ENCODE assay signal across 9 cellular contexts in the genomic region with DNA sequence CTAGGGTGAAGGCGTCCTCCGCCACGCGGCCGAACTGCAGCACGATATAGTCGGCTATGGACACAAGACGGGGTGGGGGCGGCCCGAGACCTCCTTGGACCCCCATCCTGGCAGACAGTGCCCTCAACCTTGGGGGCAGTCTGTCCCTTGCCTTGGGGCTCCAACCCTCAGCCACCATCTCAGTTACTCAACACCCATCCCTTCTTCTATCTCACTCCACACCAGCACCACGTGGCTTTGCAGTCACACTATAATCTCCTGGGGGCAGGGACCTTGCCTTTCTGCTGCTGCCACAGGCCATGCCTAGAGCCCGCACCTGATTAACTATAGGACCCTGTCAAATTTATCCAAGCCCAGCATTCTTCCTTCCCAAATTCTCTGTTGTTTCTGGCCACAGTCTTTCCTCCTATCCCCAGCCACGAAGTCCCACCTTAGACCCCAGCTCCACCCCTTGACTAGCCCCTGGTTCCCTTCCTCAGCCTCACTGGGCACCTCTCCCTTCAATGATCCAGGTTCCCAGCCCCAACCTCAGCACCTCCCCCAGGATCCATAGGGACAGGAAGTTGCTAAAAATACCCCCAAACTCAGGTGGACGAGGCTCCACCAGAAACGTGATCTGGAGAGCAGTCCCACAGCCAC. TPM values are rescaled to one million over a fixed set of nuclear protein-coding genes. Genes with fewer than 3 reads are reported as not detected.
DNase-seq lines count a peak whose midpoint lies in the region; ATAC-seq and TF ChIP-seq lines count a peak whose summit lies in the region.
"Had no signal": no experiment of that assay in that cellular context is flagged by ENCODE, and none has a peak within 500 bp of the region (broad histone marks: within the 10 kb centered on the region; RNA-seq: fewer than 3 reads in every experiment).

No MANE protein-coding gene starts in this region.

- H3K4me1 ChIP-seq in HUES48 (ENCODE audit: control insufficient read depth, insufficient read depth, low read length) (peaks cover 40% of the 10 kb centered on the region), skeletal muscle tissue (ENCODE audit: control insufficient read depth in 3 of 3, insufficient read depth in 3 of 3, low read length in 3 of 3) (peaks cover 31 to 62% (median 59%) of the 10 kb centered on the region in 3 donors)

- peaks cover 26% of the 10 kb centered on the region for H3K27me3 ChIP-seq in HUES48 (ENCODE audit: control insufficient read depth, insufficient read depth, low read length)
- H3K27me3 ChIP-seq in skeletal muscle tissue (ENCODE audit: control insufficient read depth in 3 of 3, insufficient read depth in 3 of 3, low read length in 3 of 3): peaks cover 0 to 9% (median 6%) of the 10 kb centered on the region in 3 donors

- DNase-seq in WTC11 (ENCODE audit: low spot score): peak; percentile 37
- DNase-seq in left ventricle myocardium superior: peak; percentile 52
- DNase-seq in KBM-7: no peak
- no peak for DNase-seq in midbrain (lab: John Stamatoyannopoulos, UW)
- no peak for DNase-seq in OCI-M2 (lab: John Stamatoyannopoulos, UW; ENCODE audit: unreplicated experiment)
- DNase-seq: NCI-H524 treated with DMSO at 0.1 percent for 48 hours had no signal

- no peak for TF ChIP-seq CTCF in WTC11 (IDR thresholded peaks at IDR 0.05)

- peak overlapping the region; percentile 83 for H3K27ac ChIP-seq in HUES48 (ENCODE audit: low read depth, low read length)
- peak overlapping the region; percentile 88 for H3K27ac ChIP-seq in skeletal muscle tissue (ENCODE audit: low read depth, low read length)

- no peak for ATAC-seq in WTC11
- no peak for ATAC-seq in left ventricle myocardium superior
- ATAC-seq in HG02884 (IDR thresholded peaks at IDR 0.05; ENCODE audit: unreplicated experiment): no peak

- H3K27ac Mint-ChIP-seq in WTC11: peak overlapping the region; percentile 55; the same call in 1 of the 2 replicates

- H3K4me1 Mint-ChIP-seq in WTC11: peaks cover 48% of the 10 kb centered on the region

- H3K4me3 Mint-ChIP-seq in WTC11: peak overlapping the region; percentile 72

- POLR2A ChIA-PET in WTC11 (lab: Charles Lee): interaction anchor here (1.0 to 5.3 kb wide), 10 partner anchors 9 to 239 kb away, joined by 3 to 54 read pairs (median 4); a partner anchor contains a TSS

- H3K9ac ChIP-seq in HUES48 (ENCODE audit: low read depth, low read length): peak overlapping the region; percentile 78
- peak overlapping the region in 2 of 3 donors; percentile 79 to 85 for H3K9ac ChIP-seq in skeletal muscle tissue (ENCODE audit: low read depth in 1 of 3, low read length in 3 of 3)

- intact Hi-C loops in left ventricle myocardium superior (cut with micrococcal nuclease): no loop called here

- H3K27me3 Mint-ChIP-seq in WTC11 (ENCODE audit: low read depth): peaks cover 23% of the 10 kb centered on the region

- in situ Hi-C loops in KBM-7 (cut with MboI; ENCODE audit: low pct_unique_long_range_greater_than_20kb, low sequenced_read_pairs): no loop called here

- no peaks in the 10 kb centered on the region for H3K9me3 Mint-ChIP-seq in WTC11

- no peaks in the 10 kb centered on the region for H3K9me3 ChIP-seq in HUES48 (ENCODE audit: control insufficient read depth, insufficient read depth, low read length)
- H3K9me3 ChIP-seq in skeletal muscle tissue (ENCODE audit: control insufficient read depth in 3 of 3, low read length in 3 of 3): no peaks in the 10 kb centered on the region

- no peaks in the 10 kb centered on the region for H3K36me3 Mint-ChIP-seq in WTC11

- H3K36me3 ChIP-seq in HUES48 (ENCODE audit: control insufficient read depth, insufficient read depth, low read length) (no peaks in the 10 kb centered on the region), skeletal muscle tissue (ENCODE audit: control insufficient read depth in 3 of 3, insufficient read depth in 3 of 3, low read length in 3 of 3) (no peaks in the 10 kb centered on the region)

- H3K4me3 ChIP-seq in HUES48 (ENCODE audit: low read depth, low read length) (peak overlapping the region; percentile 75), skeletal muscle tissue (ENCODE audit: low read length in 3 of 3) (peak overlapping the region in 2 of 3 donors; percentile 48 to 72)

- CTCF ChIA-PET in WTC11 (lab: Charles Lee): interaction anchor here (0.6 to 2.1 kb wide), 10 partner anchors 9 to 946 kb away, joined by 3 to 13 read pairs (median 6); a partner anchor contains a TSS

TF ChIP-seq in WTC11, 78 proteins besides CTCF, POLR2A, EP300 and RAD21:
- TF ChIP-seq NR3C1 (CRISPR knock-in tag; conservative IDR thresholded peaks at IDR 0.05; ENCODE audit: low read depth): no peak
- TF ChIP-seq, protein P1, sequence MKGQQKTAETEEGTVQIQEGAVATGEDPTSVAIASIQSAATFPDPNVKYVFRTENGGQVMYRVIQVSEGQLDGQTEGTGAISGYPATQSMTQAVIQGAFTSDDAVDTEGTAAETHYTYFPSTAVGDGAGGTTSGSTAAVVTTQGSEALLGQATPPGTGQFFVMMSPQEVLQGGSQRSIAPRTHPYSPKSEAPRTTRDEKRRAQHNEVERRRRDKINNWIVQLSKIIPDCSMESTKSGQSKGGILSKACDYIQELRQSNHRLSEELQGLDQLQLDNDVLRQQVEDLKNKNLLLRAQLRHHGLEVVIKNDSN (CRISPR knock-in tag; IDR thresholded peaks at IDR 0.05): 0 out of 2 replicates have a peak, but pooled peaks have one; percentile 34
- TF ChIP-seq CBFB (CRISPR knock-in tag; IDR thresholded peaks at IDR 0.05; ENCODE audit: low read depth): no peak
- TF ChIP-seq, protein P2, sequence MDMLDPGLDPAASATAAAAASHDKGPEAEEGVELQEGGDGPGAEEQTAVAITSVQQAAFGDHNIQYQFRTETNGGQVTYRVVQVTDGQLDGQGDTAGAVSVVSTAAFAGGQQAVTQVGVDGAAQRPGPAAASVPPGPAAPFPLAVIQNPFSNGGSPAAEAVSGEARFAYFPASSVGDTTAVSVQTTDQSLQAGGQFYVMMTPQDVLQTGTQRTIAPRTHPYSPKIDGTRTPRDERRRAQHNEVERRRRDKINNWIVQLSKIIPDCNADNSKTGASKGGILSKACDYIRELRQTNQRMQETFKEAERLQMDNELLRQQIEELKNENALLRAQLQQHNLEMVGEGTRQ (CRISPR knock-in tag; IDR thresholded peaks at IDR 0.05): peak; percentile 34; the same call in 1 of the 2 replicates
- 0 out of 2 replicates have a peak, but pooled peaks have one; percentile 25 for TF ChIP-seq EMX1 (CRISPR knock-in tag; IDR thresholded peaks at IDR 0.05)

RNA-seq across cellular contexts. Expression of a gene that starts 1.6 kb away (rescaled TPM):
- 32.0 to 34.3 TPM (median 33.9 TPM) in 3 replicates for total RNA-seq in WTC11 (2021)
- 30.4 TPM for total RNA-seq in left ventricle myocardium superior
- 6.8 TPM for total RNA-seq in skeletal muscle tissue

RNA-seq across cellular contexts. Expression of a gene that starts 14.2 kb away (rescaled TPM):
- total RNA-seq in WTC11 (2021) (2.9 to 4.3 TPM (median 3.4 TPM) in 3 replicates), left ventricle myocardium superior (not detected), skeletal muscle tissue (0.52 TPM)

RNA-seq across cellular contexts. Expression of a gene that starts 30.3 kb away (rescaled TPM):
- 1,829 to 2,044 TPM (median 2,031 TPM) in 3 replicates for total RNA-seq in WTC11 (2021)
- total RNA-seq in left ventricle myocardium superior: 560 TPM
- total RNA-seq in skeletal muscle tissue: 3,222 TPM

RNA-seq across cellular contexts. Expression of a gene that starts 46.4 kb away (rescaled TPM):
- 15.7 to 22.3 TPM (median 17.6 TPM) in 3 replicates for total RNA-seq in WTC11 (2021)
- 3.8 TPM for total RNA-seq in left ventricle myocardium superior
- 21.9 TPM for total RNA-seq in skeletal muscle tissue

Comparison
In these comparisons a context has a peak if more than half of its experiments do, and no peak if none do; other contexts are left out.
1. DNase-seq: peak in WTC11 (single experiment) and left ventricle myocardium superior (single experiment); none in KBM-7 (single experiment), midbrain (single experiment) and OCI-M2 (single experiment).